In genomic region chr10:77902159-77902558, GRCh38 we compare ENCODE assay signal across 3 cellular contexts.
TF ChIP-seq lines count a peak whose summit lies in the region.

No MANE protein-coding gene starts in this region.

TF ChIP-seq in H1, 55 proteins besides CTCF, POLR2A, EP300 and RAD21:
- TF ChIP-seq CHD1 (IDR thresholded peaks at IDR 0.05; ENCODE audit: low read depth, low read length) (no peak), CBX8 (IDR thresholded peaks at IDR 0.05; ENCODE audit: borderline replicate concordance, low read depth, low read length) (no peak)

TF ChIP-seq in liver, 16 proteins besides CTCF, POLR2A, EP300 and RAD21:
- TF ChIP-seq HNF4G (IDR thresholded peaks at IDR 0.05): peak; percentile 31
- peak; percentile 31 for TF ChIP-seq SP1 (IDR thresholded peaks at IDR 0.05)
- no peak for TF ChIP-seq GABPA (IDR thresholded peaks at IDR 0.05 in 1 of 2, conservative IDR thresholded peaks at IDR 0.05 in 1 of 2)
- TF ChIP-seq MAX (IDR thresholded peaks at IDR 0.05): no peak
- TF ChIP-seq REST (IDR thresholded peaks at IDR 0.05): no peak
- peak; percentile 26 for TF ChIP-seq NR2F2 (IDR thresholded peaks at IDR 0.05)
- TF ChIP-seq ATF3 (IDR thresholded peaks at IDR 0.05): no peak
- TF ChIP-seq HNF4A (conservative IDR thresholded peaks at IDR 0.05): peak; percentile 78 to 85
- peak; percentile 20 to 45 for TF ChIP-seq RXRA (IDR thresholded peaks at IDR 0.05)

TF ChIP-seq in GM12891, 5 proteins besides CTCF, POLR2A, EP300 and RAD21:
- TF ChIP-seq POU2F2 (IDR thresholded peaks at IDR 0.05; ENCODE audit: low read depth, low read length) (no peak), PAX5 (IDR thresholded peaks at IDR 0.05; ENCODE audit: insufficient read depth, low read length, severe bottlenecking) (no peak), POLR2AphosphoS5 (IDR thresholded peaks at IDR 0.05; ENCODE audit: low read depth, low read length) (no peak), TAF1 (IDR thresholded peaks at IDR 0.05; ENCODE audit: low read depth, low read length) (no peak)
